Comparison of ENCODE assay signal across 8 cellular contexts in genomic region chr3:195542261-195542660, GRCh38. TPM values are rescaled to one million over a fixed set of nuclear protein-coding genes. Genes with fewer than 3 reads are reported as not detected.
DNase-seq lines count a peak whose midpoint lies in the region; ATAC-seq and TF ChIP-seq lines count a peak whose summit lies in the region.

No MANE protein-coding gene starts in this region.

- no peak for DNase-seq in AG04449 (ENCODE audit: low read depth, low spot score)
- peak; percentile 32 for DNase-seq in SK-N-SH
- no peak for DNase-seq in fibroblast of pulmonary artery (ENCODE audit: low read depth)
- peak; percentile 24 for DNase-seq in retina
- DNase-seq in SHP77 (lab: John Stamatoyannopoulos, UW), result no peak

- H4K20me1 ChIP-seq in SK-N-SH (ENCODE audit: insufficient read depth), result peaks cover 32% of the 10 kb centered on the region

- H3F3A ChIP-seq in SK-N-SH (replicated peaks; ENCODE audit: insufficient read depth), result peaks cover 15% of the 10 kb centered on the region

- CTCF ChIA-PET in AG04449 (lab: Yijun Ruan, JAX), result interaction anchor here (0.8 to 3.4 kb wide), 6 partner anchors 9 to 855 kb away, joined by 3 to 30 read pairs (median 3); partner anchors contain the start of gene XXYLT1
- CTCF ChIA-PET in SK-N-SH (lab: Yijun Ruan, JAX), result interaction anchor here (0.6 to 3.0 kb wide), 7 partner anchors 10 to 870 kb away, joined by 3 to 20 read pairs (median 5); partner anchors contain the start of genes LSG1 and XXYLT1

- peaks cover 23 to 24% of the 10 kb centered on the region in 2 experiments for H3K4me1 ChIP-seq in SK-N-SH (ENCODE audit: control insufficient read depth in 1 of 2, insufficient read depth in 2 of 2, low read depth in 1 of 2, low read length in 1 of 2)

- H3K36me3 ChIP-seq in SK-N-SH (replicated peaks in 1 of 2; ENCODE audit: control insufficient read depth in 1 of 2, insufficient read depth in 2 of 2, low read length in 1 of 2), result no peaks in the 10 kb centered on the region

- peak overlapping the region; percentile 68 to 78; a peak in 2 of 4 replicates for H3K27ac ChIP-seq in SK-N-SH (ENCODE audit: low read depth in 2 of 2, low read length in 1 of 2)

- peak overlapping the region; percentile 89 for H3K9ac ChIP-seq in SK-N-SH

- peak overlapping the region; percentile 94 for H3K4me3 ChIP-seq in AG04449 (ENCODE audit: low read depth, low read length)
- H3K4me3 ChIP-seq in SK-N-SH (ENCODE audit: low read depth in 2 of 2, low read length in 1 of 2), result peak overlapping the region; percentile 89 to 94
- H3K4me3 ChIP-seq in fibroblast of pulmonary artery (replicated peaks; ENCODE audit: low read depth, low read length), result peak overlapping the region; percentile 78

- peak overlapping the region; percentile 86 for H3K4me2 ChIP-seq in SK-N-SH

- no peak for TF ChIP-seq CTCF in AG04449 (IDR thresholded peaks at IDR 0.05; ENCODE audit: insufficient read depth, low read length, missing control alignments)
- no peak for TF ChIP-seq CTCF in SK-N-SH (IDR thresholded peaks at IDR 0.05)
- no peak for TF ChIP-seq CTCF in fibroblast of pulmonary artery (IDR thresholded peaks at IDR 0.05; ENCODE audit: low read length, missing control alignments)

- TF ChIP-seq EP300 in SK-N-SH (IDR thresholded peaks at IDR 0.05; ENCODE audit: borderline replicate concordance in 1 of 2, low read depth in 1 of 2, low read length in 1 of 2), result no peak

- H3K27me3 ChIP-seq in SK-N-SH (ENCODE audit: insufficient read depth), result no peaks in the 10 kb centered on the region

- ATAC-seq in GM18511 (IDR thresholded peaks at IDR 0.05; ENCODE audit: unreplicated experiment) (peak; percentile 25), GM21619 (IDR thresholded peaks at IDR 0.05; ENCODE audit: unreplicated experiment) (no peak), HG02571 (IDR thresholded peaks at IDR 0.05; ENCODE audit: unreplicated experiment) (no peak)

- no peak for TF ChIP-seq RAD21 in SK-N-SH (IDR thresholded peaks at IDR 0.05; ENCODE audit: low read length)

- POLR2A ChIA-PET in AG04449 (lab: Yijun Ruan, JAX), result interaction anchor here (0.7 kb wide), 1 partner anchor 10 kb away, joined by 4 read pairs; no protein-coding TSS in a partner anchor
- POLR2A ChIA-PET in SK-N-SH (lab: Yijun Ruan, JAX), result interaction anchor here (0.9 to 1.7 kb wide), 2 partner anchors 213 to 272 kb away, joined by 3 to 10 read pairs; partner anchors contain the start of gene XXYLT1

- H3K9me2 ChIP-seq in SK-N-SH, result no peaks in the 10 kb centered on the region

- no peaks in the 10 kb centered on the region for H3K9me3 ChIP-seq in SK-N-SH

- peak overlapping the region; percentile 94 for H2AFZ ChIP-seq in SK-N-SH (ENCODE audit: low read depth)

- peaks cover 54% of the 10 kb centered on the region for H3K79me2 ChIP-seq in SK-N-SH (ENCODE audit: insufficient read depth)

- under 1% methylated on average over 6 of the region's 6 CpGs for WGBS in SK-N-SH (ENCODE audit: low lambda C conversion rate)

TF ChIP-seq in SK-N-SH, 30 proteins besides CTCF, POLR2A, EP300 and RAD21:
- TF ChIP-seq, protein P1, sequence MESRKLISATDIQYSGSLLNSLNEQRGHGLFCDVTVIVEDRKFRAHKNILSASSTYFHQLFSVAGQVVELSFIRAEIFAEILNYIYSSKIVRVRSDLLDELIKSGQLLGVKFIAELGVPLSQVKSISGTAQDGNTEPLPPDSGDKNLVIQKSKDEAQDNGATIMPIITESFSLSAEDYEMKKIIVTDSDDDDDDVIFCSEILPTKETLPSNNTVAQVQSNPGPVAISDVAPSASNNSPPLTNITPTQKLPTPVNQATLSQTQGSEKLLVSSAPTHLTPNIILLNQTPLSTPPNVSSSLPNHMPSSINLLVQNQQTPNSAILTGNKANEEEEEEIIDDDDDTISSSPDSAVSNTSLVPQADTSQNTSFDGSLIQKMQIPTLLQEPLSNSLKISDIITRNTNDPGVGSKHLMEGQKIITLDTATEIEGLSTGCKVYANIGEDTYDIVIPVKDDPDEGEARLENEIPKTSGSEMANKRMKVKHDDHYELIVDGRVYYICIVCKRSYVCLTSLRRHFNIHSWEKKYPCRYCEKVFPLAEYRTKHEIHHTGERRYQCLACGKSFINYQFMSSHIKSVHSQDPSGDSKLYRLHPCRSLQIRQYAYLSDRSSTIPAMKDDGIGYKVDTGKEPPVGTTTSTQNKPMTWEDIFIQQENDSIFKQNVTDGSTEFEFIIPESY (IDR thresholded peaks at IDR 0.05; ENCODE audit: borderline replicate concordance, low read depth), result no peak

RNA-seq across cellular contexts. Expression of gene PPP1R2, which starts 0.9 kb away (rescaled TPM):
- polyA plus RNA-seq in SK-N-SH (2012; rRNA removed), result 6.9 and 8.1 TPM in 2 replicates
- polyA plus RNA-seq in SK-N-SH (2012; cell fraction: cytosol; rRNA removed), result 8.5 and 11.4 TPM in 2 replicates
- polyA plus RNA-seq in SK-N-SH (2012; cell fraction: nucleus; rRNA removed), result 8.0 and 9.9 TPM in 2 replicates

RNA-seq across cellular contexts. Expression of gene APOD, which starts 41.5 kb away (rescaled TPM):
- 0.05 TPM in 1 of 2 replicates, not detected in the other for polyA plus RNA-seq in SK-N-SH (2012; rRNA removed)
- polyA plus RNA-seq in SK-N-SH (2012; cell fraction: cytosol; rRNA removed), result 0.10 and 0.12 TPM in 2 replicates
- polyA plus RNA-seq in SK-N-SH (2012; cell fraction: nucleus; rRNA removed), result not detected in 2 replicates

Comparison
In these comparisons a context has a peak if more than half of its experiments do, and no peak if none do; other contexts are left out.
1. DNase-seq: peak in SK-N-SH (single experiment) and retina (single experiment); none in AG04449 (single experiment), fibroblast of pulmonary artery (single experiment) and SHP77 (0 of 2).
2. Peak in every context shown above with its lines, with median percentiles within 50 percentile points of each other: H3K4me3 ChIP-seq.